Comparison of ENCODE assay signal across 33 cellular contexts in the genomic region with DNA sequence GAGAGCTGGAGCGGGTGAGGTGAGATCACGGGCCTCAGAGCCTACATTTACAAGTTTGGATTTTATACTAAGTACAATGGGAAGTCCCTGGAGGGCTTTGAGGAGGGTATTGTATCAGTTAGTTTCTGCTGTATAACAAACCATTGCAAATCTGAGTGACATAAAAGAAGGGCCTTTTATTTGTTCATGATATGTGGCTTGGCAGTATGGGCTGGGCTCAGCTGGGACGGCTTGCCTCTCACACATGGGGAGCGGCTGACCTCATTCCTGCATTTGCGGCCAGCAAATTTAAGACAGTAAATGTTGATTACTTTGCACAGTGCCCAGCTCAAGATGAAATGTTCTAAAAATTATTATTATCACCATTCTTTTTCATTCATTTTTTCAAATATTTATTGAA. TPM values are rescaled to one million over a fixed set of nuclear protein-coding genes. Genes with fewer than 3 reads are reported as not detected.
"Had no signal": no experiment of that assay in that cellular context is flagged by ENCODE, and none has a peak within 500 bp of the region (broad histone marks: within the 10 kb centered on the region; RNA-seq: fewer than 3 reads in every experiment).

No MANE protein-coding gene starts in this region.

- H2AFZ ChIP-seq: neural progenitor cell, parathyroid adenoma had no signal

- H3K79me2 ChIP-seq: parathyroid adenoma had no signal

- H3K4me2 ChIP-seq: neural progenitor cell, smooth muscle cell had no signal

- H3K4me1 ChIP-seq: neural progenitor cell, parathyroid adenoma, psoas muscle, spleen, suprapubic skin, testis, tibial artery, transverse colon, upper lobe of right lung, uterus had no signal

- H3K4me1 Mint-ChIP-seq: nephron progenitor cell; neural progenitor cell; stimulated activated memory B cell treated with anti-CD40 and anti-IgM and Interleukin-4, amounts not matched to agents 10 μg/mL and 1 μg/mL and 100 μg/mL, for 72 hours; stimulated activated naive CD8-positive, alpha-beta T cell treated with anti-CD3 and anti-CD28 coated beads, Interleukin-15, amount 100 ng/mL, for 72 hours had no signal

- H3K4me3 Mint-ChIP-seq: naive B cell; naive thymus-derived CD8-positive, alpha-beta T cell; natural killer cell treated with Interleukin-12 subunit alpha and Interleukin-12 subunit beta and Interleukin-15 and Interleukin-18, amount 100 ng/mL, for 72 hours; nephron progenitor cell; neural progenitor cell; stimulated activated memory B cell treated with anti-CD40 and anti-IgM and Interleukin-4, amounts not matched to agents 10 μg/mL and 1 μg/mL and 100 μg/mL, for 72 hours; stimulated activated naive CD8-positive, alpha-beta T cell treated with anti-CD3 and anti-CD28 coated beads, Interleukin-15, amount 100 ng/mL, for 72 hours; type B pancreatic cell had no signal

- H3K9me3 Mint-ChIP-seq: naive thymus-derived CD8-positive, alpha-beta T cell; natural killer cell treated with Interleukin-12 subunit alpha and Interleukin-12 subunit beta and Interleukin-15 and Interleukin-18, amount 100 ng/mL, for 72 hours; nephron progenitor cell; stimulated activated naive CD8-positive, alpha-beta T cell treated with anti-CD3 and anti-CD28 coated beads, Interleukin-15, amount 100 ng/mL, for 72 hours had no signal

- H3K27ac ChIP-seq: neural progenitor cell, ovary, parathyroid adenoma, psoas muscle, skin epidermis, spleen, suprapubic skin, testis, tibial artery, transverse colon, upper lobe of right lung, uterus had no signal

- ATAC-seq: naive thymus-derived CD8-positive, alpha-beta T cell; natural killer cell treated with Interleukin-12 subunit alpha and Interleukin-12 subunit beta and Interleukin-15 and Interleukin-18, amount 100 ng/mL, for 72 hours; psoas muscle; right cardiac atrium; sciatic nerve; stimulated activated memory B cell treated with anti-CD40 and anti-IgM and Interleukin-4, amounts not matched to agents 10 μg/mL and 1 μg/mL and 100 μg/mL, for 72 hours; stimulated activated naive CD8-positive, alpha-beta T cell treated with anti-CD3 and anti-CD28 coated beads, Interleukin-15, amount 100 ng/mL, for 72 hours; stimulated activated naive CD8-positive, alpha-beta T cell treated with anti-CD3 and anti-CD28 coated beads, Interleukin-15, Interleukin-2, amounts not matched to agents 100 U/mL and 50 U/mL, for 24 hours; upper lobe of right lung had no signal

- H3K9me3 ChIP-seq: ovary, psoas muscle, spleen, suprapubic skin, testis, tibial artery, transverse colon, upper lobe of right lung, uterus had no signal

- H3K27ac Mint-ChIP-seq: naive thymus-derived CD8-positive, alpha-beta T cell; natural killer cell treated with Interleukin-12 subunit alpha and Interleukin-12 subunit beta and Interleukin-15 and Interleukin-18, amount 100 ng/mL, for 72 hours; nephron progenitor cell; neural progenitor cell; stimulated activated memory B cell treated with anti-CD40 and anti-IgM and Interleukin-4, amounts not matched to agents 10 μg/mL and 1 μg/mL and 100 μg/mL, for 72 hours; stimulated activated naive CD8-positive, alpha-beta T cell treated with anti-CD3 and anti-CD28 coated beads, Interleukin-15, amount 100 ng/mL, for 72 hours; type B pancreatic cell had no signal

- H3K4me3 ChIP-seq: neural progenitor cell, ovary, psoas muscle, skin epidermis, smooth muscle cell, spleen, suprapubic skin, testis, tibial artery, transverse colon, upper lobe of right lung, uterus had no signal

- DNase-seq: naive B cell; naive thymus-derived CD8-positive, alpha-beta T cell; nephron progenitor cell; occipital lobe; ovary; posterior cingulate gyrus; psoas muscle; right cardiac atrium; spleen; stimulated activated CD4-positive, alpha-beta T cell treated with anti-CD3 and anti-CD28 coated beads, Interleukin-12 subunit alpha, Interleukin-12 subunit beta, amount 100 ng/mL, for 4 hours; stimulated activated CD4-positive, alpha-beta T cell treated with anti-CD3 and anti-CD28 coated beads, Interleukin-1b, Interleukin-23, amount 100 ng/mL, for 48 hours; stimulated activated CD4-positive, alpha-beta T cell treated with anti-CD3 and anti-CD28 coated beads, Interleukin-4, amount 100 ng/mL, for 1 hour; stimulated activated CD4-positive, alpha-beta T cell treated with anti-CD3 and anti-CD28 coated beads, Interleukin-4, amount 100 ng/mL, for 4 hours; stimulated activated CD8-positive, alpha-beta memory T cell treated with anti-CD3 and anti-CD28 coated beads, Interleukin-4, amount 100 ng/mL, for 48 hours; stimulated activated naive CD4-positive, alpha-beta T cell; stimulated activated naive CD8-positive, alpha-beta T cell treated with anti-CD3 and anti-CD28 coated beads, Interleukin-15, amount 100 ng/mL, for 72 hours; stimulated activated naive CD8-positive, alpha-beta T cell treated with anti-CD3 and anti-CD28 coated beads, Interleukin-15, Interleukin-2, amounts not matched to agents 100 U/mL and 50 U/mL, for 24 hours; substantia nigra; testis; tibial artery; transverse colon; upper lobe of right lung; uterus had no signal

- H3K36me3 ChIP-seq: neural progenitor cell, ovary, transverse colon, upper lobe of right lung, uterus had no signal

- H3K27me3 ChIP-seq: neural progenitor cell, ovary, spleen, suprapubic skin, testis, tibial artery, transverse colon, upper lobe of right lung, uterus had no signal

- H3K27me3 Mint-ChIP-seq: naive B cell; naive thymus-derived CD8-positive, alpha-beta T cell; natural killer cell treated with Interleukin-12 subunit alpha and Interleukin-12 subunit beta and Interleukin-15 and Interleukin-18, amount 100 ng/mL, for 72 hours; stimulated activated memory B cell treated with anti-CD40 and anti-IgM and Interleukin-4, amounts not matched to agents 10 μg/mL and 1 μg/mL and 100 μg/mL, for 72 hours; stimulated activated naive CD8-positive, alpha-beta T cell treated with anti-CD3 and anti-CD28 coated beads, Interleukin-15, amount 100 ng/mL, for 72 hours had no signal

- H3K36me3 Mint-ChIP-seq: natural killer cell treated with Interleukin-12 subunit alpha and Interleukin-12 subunit beta and Interleukin-15 and Interleukin-18, amount 100 ng/mL, for 72 hours; neural progenitor cell; type B pancreatic cell had no signal

RNA-seq across cellular contexts. Expression of gene GDAP1L1, which starts 21.7 kb away (rescaled TPM):
- total RNA-seq: naive thymus-derived CD8-positive, alpha-beta T cell; natural killer cell treated with Interleukin-12 subunit alpha and Interleukin-12 subunit beta and Interleukin-15 and Interleukin-18, amount 100 ng/mL, for 72 hours; psoas muscle; renal cortical epithelial cell; sciatic nerve; smooth muscle cell; spleen; suprapubic skin; transverse colon; upper lobe of right lung had no signal
- polyA plus RNA-seq: naive thymus-derived CD8-positive, alpha-beta T cell; smooth muscle cell; spleen had no signal
